In the genomic region with DNA sequence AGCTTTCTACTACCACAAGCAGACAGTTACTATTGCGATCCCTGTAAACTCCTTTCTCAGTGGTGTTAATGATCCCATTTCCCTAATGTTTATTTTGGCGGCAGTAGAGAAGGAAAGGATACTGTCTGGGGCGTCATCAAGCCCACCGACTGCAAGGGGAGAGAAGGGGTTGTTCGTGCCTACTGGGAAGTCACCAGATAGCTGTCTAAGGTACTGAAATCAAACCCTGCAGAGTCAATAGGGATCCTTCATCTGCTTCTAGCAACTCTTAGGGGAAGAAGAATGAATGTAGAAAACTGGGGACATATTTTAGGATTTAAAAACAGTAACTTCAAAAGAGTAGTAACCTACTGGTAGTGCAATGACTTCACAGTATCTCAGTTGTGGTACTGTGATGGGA, we compare ENCODE assay signal across 31 cellular contexts.
DNase-seq lines count a peak whose midpoint lies in the region; ATAC-seq, FAIRE-seq and TF ChIP-seq lines count a peak whose summit lies in the region.
"Had no signal": no experiment of that assay in that cellular context is flagged by ENCODE, and none has a peak within 500 bp of the region (broad histone marks: within the 10 kb centered on the region; RNA-seq: fewer than 3 reads in every experiment).

No MANE protein-coding gene starts in this region.

- no peaks in the 10 kb centered on the region for H3K9me1 ChIP-seq in endothelial cell of umbilical vein (replicated peaks; ENCODE audit: control insufficient read depth, extremely low read depth, insufficient read depth, low read length)

- H3K36me3 ChIP-seq in endothelial cell of umbilical vein (ENCODE audit: control insufficient read depth in 2 of 2, extremely low read depth in 1 of 2, insufficient read depth in 2 of 2, low read length in 2 of 2) (no peaks in the 10 kb centered on the region), neural progenitor cell (no peaks in the 10 kb centered on the region)
- H3K36me3 ChIP-seq: esophagus muscularis mucosa, gastrocnemius medialis, lower lobe of right lung had no signal

- FAIRE-seq in endothelial cell of umbilical vein (lab: Jason Lieb, UNC) = no peak
- FAIRE-seq: A204.1, colon, kidney had no signal

- TF ChIP-seq CTCF in endothelial cell of umbilical vein (IDR thresholded peaks at IDR 0.05; ENCODE audit: extremely low read depth in 1 of 2, insufficient read depth in 1 of 2, low read depth in 1 of 2, low read length in 2 of 2) (no peak), neural progenitor cell (IDR thresholded peaks at IDR 0.05) (no peak), mesothelial cell of epicardium (IDR thresholded peaks at IDR 0.05; ENCODE audit: unreplicated experiment) (no peak)

- no peak overlapping the region for H3K9ac ChIP-seq in endothelial cell of umbilical vein (replicated peaks; ENCODE audit: extremely low read depth, insufficient read depth, low read length)
- no peak overlapping the region for H3K9ac ChIP-seq in neural progenitor cell
- H3K9ac ChIP-seq: KMS-11 had no signal

- H3K9me3 Mint-ChIP-seq in neural progenitor cell (no peaks in the 10 kb centered on the region), mesothelial cell of epicardium (no peaks in the 10 kb centered on the region)
- H3K9me3 Mint-ChIP-seq in activated T-cell treated with anti-CD3 and anti-CD28 coated beads, Interleukin-2, amount 50 U/mL, for 24 hours = no peaks in the 10 kb centered on the region
- H3K9me3 Mint-ChIP-seq: activated CD8-positive, alpha-beta T cell treated with anti-CD3 and anti-CD28 coated beads for 36 hours; CD8-positive, alpha-beta T cell had no signal

- H3K36me3 Mint-ChIP-seq in neural progenitor cell (no peaks in the 10 kb centered on the region), mesothelial cell of epicardium (no peaks in the 10 kb centered on the region)
- no peaks in the 10 kb centered on the region for H3K36me3 Mint-ChIP-seq in activated T-cell treated with anti-CD3 and anti-CD28 coated beads, Interleukin-2, amount 50 U/mL, for 24 hours (ENCODE audit: low read depth)
- H3K36me3 Mint-ChIP-seq: CD8-positive, alpha-beta T cell had no signal

- H3K4me3 Mint-ChIP-seq in neural progenitor cell = no peak overlapping the region
- no peak overlapping the region for H3K4me3 Mint-ChIP-seq in activated T-cell treated with anti-CD3 and anti-CD28 coated beads, Interleukin-2, amount 50 U/mL, for 24 hours
- no peak overlapping the region for H3K4me3 Mint-ChIP-seq in mesothelial cell of epicardium
- H3K4me3 Mint-ChIP-seq: activated CD8-positive, alpha-beta T cell treated with anti-CD3 and anti-CD28 coated beads for 36 hours; CD8-positive, alpha-beta T cell had no signal

- BruUV-seq in endothelial cell of umbilical vein (replicated peaks; lab: Mats Ljungman, UMichigan) = no TSS peak

- POLR2A ChIA-PET in endothelial cell of umbilical vein (lab: Charles Lee) = no interaction called here

- dilution Hi-C loops in endothelial cell of umbilical vein (cut with MboI; ENCODE audit: extremely low pct_ligation_motif_present, low sequenced_read_pairs) = no loop called here

- no peak for ATAC-seq in HG03354 (IDR thresholded peaks at IDR 0.05; ENCODE audit: poor library complexity, severe bottlenecking, unreplicated experiment)
- ATAC-seq: activated CD4-positive, CD25-positive, alpha-beta regulatory T cell treated with anti-CD3 and anti-CD28 coated beads, Interleukin-2, amount 50 U/mL, for 24 hours; activated CD8-positive, alpha-beta T cell treated with anti-CD3 and anti-CD28 coated beads for 36 hours; body of pancreas; CD8-positive, alpha-beta T cell; gastrocnemius medialis; lower lobe of right lung; psoas muscle had no signal

- intact Hi-C loops in endothelial cell of umbilical vein (cut with micrococcal nuclease) = no loop called here

- H4K20me1 ChIP-seq in endothelial cell of umbilical vein (replicated peaks; ENCODE audit: control insufficient read depth, extremely low read depth, insufficient read depth, low read length) (no peaks in the 10 kb centered on the region), neural progenitor cell (ENCODE audit: low read depth) (no peaks in the 10 kb centered on the region)

- H3K4me1 Mint-ChIP-seq in neural progenitor cell (peaks cover 13% of the 10 kb centered on the region), mesothelial cell of epicardium (no peaks in the 10 kb centered on the region)
- H3K4me1 Mint-ChIP-seq in activated T-cell treated with anti-CD3 and anti-CD28 coated beads, Interleukin-2, amount 50 U/mL, for 24 hours (ENCODE audit: low read depth) = peaks cover 14% of the 10 kb centered on the region

- H3K4me2 ChIP-seq in endothelial cell of umbilical vein (ENCODE audit: insufficient read depth, low read length) (no peak overlapping the region), neural progenitor cell (no peak overlapping the region)
- H3K4me2 ChIP-seq: KMS-11 had no signal

- DNase-seq in SIG-M5 treated with dmso at 0.1 percent for 504 hours (lab: John Stamatoyannopoulos, UW; ENCODE audit: unreplicated experiment) (peak; percentile 15), SIG-M5 (lab: John Stamatoyannopoulos, UW) (no peak), endothelial cell of umbilical vein (ENCODE audit: low read depth, low spot score) (peak; percentile 17), neural progenitor cell (ENCODE audit: low spot score) (peak; percentile 53), mesothelial cell of epicardium (ENCODE audit: low spot score in 2 of 2, unreplicated experiment in 2 of 2) (no peak)
- no peak for DNase-seq in activated T-cell treated with anti-CD3 and anti-CD28 coated beads, Interleukin-2, amount 50 U/mL, for 24 hours
- DNase-seq: activated CD8-positive, alpha-beta T cell treated with anti-CD3 and anti-CD28 coated beads for 36 hours; activated effector memory CD4-positive, alpha-beta T cell treated with anti-CD3 and anti-CD28 coated beads, Interleukin-2, amount 50 U/mL, for 16 hours; activated T-cell treated with anti-CD3 and anti-CD28 coated beads for 4 hours; body of pancreas; CD8-positive, alpha-beta T cell; effector memory CD4-positive, alpha-beta T cell; gastrocnemius medialis; GOT3; hypothalamus; kidney; lower lobe of right lung; NCI-H1092 treated with DMSO at 0.1 percent for 48 hours; NCI-H2081; NCI-H226; NCI-H774; psoas muscle; SW 1271; trophoblast cell had no signal

- H3F3A ChIP-seq in neural progenitor cell (ENCODE audit: low read depth) = no peaks in the 10 kb centered on the region

- no peaks in the 10 kb centered on the region for H3K9me3 ChIP-seq in endothelial cell of umbilical vein (replicated peaks; ENCODE audit: control insufficient read depth, insufficient read depth, low read length)
- no peaks in the 10 kb centered on the region for H3K9me3 ChIP-seq in neural progenitor cell (ENCODE audit: low read depth)
- H3K9me3 ChIP-seq: body of pancreas, esophagus muscularis mucosa, gastrocnemius medialis, lower lobe of right lung, psoas muscle had no signal

- no peak for TF ChIP-seq POLR2A in endothelial cell of umbilical vein (IDR thresholded peaks at IDR 0.05; ENCODE audit: low read depth, low read length)

- H3K79me2 ChIP-seq in endothelial cell of umbilical vein (ENCODE audit: control insufficient read depth, insufficient read depth, low read length) (no peaks in the 10 kb centered on the region), neural progenitor cell (ENCODE audit: low read depth) (no peaks in the 10 kb centered on the region)

- no peak overlapping the region for H3K27ac Mint-ChIP-seq in neural progenitor cell
- H3K27ac Mint-ChIP-seq in activated T-cell treated with anti-CD3 and anti-CD28 coated beads, Interleukin-2, amount 50 U/mL, for 24 hours = no peak overlapping the region
- H3K27ac Mint-ChIP-seq in mesothelial cell of epicardium = no peak overlapping the region
- H3K27ac Mint-ChIP-seq: activated CD8-positive, alpha-beta T cell treated with anti-CD3 and anti-CD28 coated beads for 36 hours; CD8-positive, alpha-beta T cell had no signal

- H3K4me1 ChIP-seq in endothelial cell of umbilical vein (ENCODE audit: control insufficient read depth, extremely low read depth, insufficient read depth, low read length) (no peaks in the 10 kb centered on the region), neural progenitor cell (peaks cover 4% of the 10 kb centered on the region)
- H3K4me1 ChIP-seq: lower lobe of right lung had no signal

- no peak overlapping the region for H3K27ac ChIP-seq in endothelial cell of umbilical vein (ENCODE audit: insufficient read depth, low read depth, low read length)
- H3K27ac ChIP-seq in neural progenitor cell = no peak overlapping the region
- H3K27ac ChIP-seq: body of pancreas, esophagus muscularis mucosa, gastrocnemius medialis, KMS-11, lower lobe of right lung, psoas muscle had no signal

- H3K27me3 Mint-ChIP-seq in neural progenitor cell (ENCODE audit: insufficient read depth, low read depth) (peaks cover 5% of the 10 kb centered on the region), mesothelial cell of epicardium (ENCODE audit: low read depth) (peaks cover 50% of the 10 kb centered on the region)
- no peaks in the 10 kb centered on the region for H3K27me3 Mint-ChIP-seq in activated T-cell treated with anti-CD3 and anti-CD28 coated beads, Interleukin-2, amount 50 U/mL, for 24 hours

- no peak overlapping the region for H2AFZ ChIP-seq in endothelial cell of umbilical vein (ENCODE audit: low read depth, low read length)
- no peak overlapping the region for H2AFZ ChIP-seq in neural progenitor cell (replicated peaks)

- CTCF ChIA-PET in endothelial cell of umbilical vein (lab: Charles Lee) = interaction anchor here (2.0 kb wide), 1 partner anchor 175 kb away, joined by 8 read pairs; no protein-coding TSS in a partner anchor

- H3K27me3 ChIP-seq in endothelial cell of umbilical vein (ENCODE audit: control insufficient read depth in 2 of 2, insufficient read depth in 2 of 2, low read length in 2 of 2) (peaks cover 8 to 40% of the 10 kb centered on the region in 2 experiments), neural progenitor cell (no peaks in the 10 kb centered on the region)
- H3K27me3 ChIP-seq: body of pancreas, esophagus muscularis mucosa, gastrocnemius medialis had no signal

- H3K4me3 ChIP-seq in endothelial cell of umbilical vein (replicated peaks in 1 of 3; ENCODE audit: insufficient read depth in 1 of 3, low read depth in 1 of 3, low read length in 3 of 3) (no peak overlapping the region), neural progenitor cell (no peak overlapping the region)
- H3K4me3 ChIP-seq: body of pancreas, esophagus muscularis mucosa, gastrocnemius medialis, lower lobe of right lung, psoas muscle had no signal

TF ChIP-seq in PFSK-1, 5 proteins besides CTCF, POLR2A, EP300 and RAD21 (continues in another document):
- no peak for TF ChIP-seq TAF1 (IDR thresholded peaks at IDR 0.05; ENCODE audit: borderline replicate concordance, insufficient read depth, low read length)

TF ChIP-seq in endothelial cell of umbilical vein, 7 proteins besides CTCF, POLR2A, EP300 and RAD21 (continues in another document):
- TF ChIP-seq FOS (IDR thresholded peaks at IDR 0.05; ENCODE audit: borderline replicate concordance, insufficient read depth, low read length) = no peak
- TF ChIP-seq JUN (IDR thresholded peaks at IDR 0.05; ENCODE audit: borderline replicate concordance, insufficient read depth, insufficient read length, low read depth) = no peak
- TF ChIP-seq, protein P1, sequence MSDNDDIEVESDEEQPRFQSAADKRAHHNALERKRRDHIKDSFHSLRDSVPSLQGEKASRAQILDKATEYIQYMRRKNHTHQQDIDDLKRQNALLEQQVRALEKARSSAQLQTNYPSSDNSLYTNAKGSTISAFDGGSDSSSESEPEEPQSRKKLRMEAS (IDR thresholded peaks at IDR 0.05; ENCODE audit: insufficient read depth, insufficient read length) = no peak

Comparison
In these comparisons a context has a peak if more than half of its experiments do, and no peak if none do; other contexts are left out.
1. DNase-seq: peak in SIG-M5 treated with dmso at 0.1 percent for 504 hours (single experiment), endothelial cell of umbilical vein (single experiment) and neural progenitor cell (single experiment); none in SIG-M5 (single experiment), activated T-cell treated with anti-CD3 and anti-CD28 coated beads, Interleukin-2, amount 50 U/mL, for 24 hours (single experiment) and mesothelial cell of epicardium (0 of 2).